ENCODE assay signal across 9 cellular contexts in the genomic region with DNA sequence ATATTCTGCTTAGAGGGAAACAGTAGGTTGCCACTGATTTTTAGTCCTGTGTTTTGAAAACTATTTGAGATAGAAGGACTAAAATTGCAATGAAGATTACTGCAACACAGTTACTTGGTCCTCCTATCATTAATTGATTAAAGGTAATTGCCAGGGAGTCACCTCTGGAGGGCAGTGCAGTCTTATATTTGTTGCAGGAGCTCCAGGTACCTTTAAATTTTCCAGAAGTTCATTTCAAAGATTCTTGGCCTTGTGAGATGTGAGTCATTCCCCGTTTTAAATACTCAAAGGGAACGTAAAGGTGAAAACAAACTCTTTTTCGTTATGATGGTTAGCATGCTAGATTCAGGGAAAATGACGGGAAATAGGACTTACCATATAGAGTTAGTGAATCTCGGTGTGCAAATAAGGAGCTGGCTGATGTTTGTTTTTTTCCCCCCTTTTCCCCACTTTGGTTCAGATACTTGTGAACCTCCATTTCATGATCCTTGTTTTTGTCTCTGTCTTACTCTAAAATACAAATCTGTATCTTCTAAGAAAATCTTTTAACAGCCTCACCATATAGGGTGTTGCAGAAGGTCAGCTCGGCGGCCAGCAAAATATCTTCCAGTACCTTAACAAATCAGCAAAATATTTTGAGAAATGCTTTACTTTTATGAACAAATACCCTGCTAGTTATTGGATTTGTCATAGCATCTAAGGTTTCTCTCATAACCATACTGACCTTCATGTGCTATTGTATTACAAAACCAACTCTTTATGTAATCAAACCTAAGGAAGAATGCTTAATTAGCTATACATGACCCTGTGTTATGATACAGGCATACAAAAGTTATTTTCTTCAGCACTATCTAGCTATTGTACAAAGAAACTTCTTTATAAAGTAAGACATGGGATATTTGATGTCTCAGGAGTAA.
DNase-seq lines count a peak whose midpoint lies in the region; TF ChIP-seq lines count a peak whose summit lies in the region.
"Had no signal": no experiment of that assay in that cellular context is flagged by ENCODE, and none has a peak within 500 bp of the region (broad histone marks: within the 10 kb centered on the region; RNA-seq: fewer than 3 reads in every experiment).

No MANE protein-coding gene starts in this region.

- H3K27ac ChIP-seq in MM.1S (ENCODE audit: low read length) (no peak overlapping the region), esophagus squamous epithelium (no peak overlapping the region), neural cell (ENCODE audit: low read length) (no peak overlapping the region)

- peak; percentile 68 for TF ChIP-seq CTCF in MM.1S (IDR thresholded peaks at IDR 0.05; ENCODE audit: low read length)
- peak; percentile 25 to 70 (median 50) for TF ChIP-seq CTCF in esophagus squamous epithelium (IDR thresholded peaks at IDR 0.05)
- TF ChIP-seq CTCF in neural cell (IDR thresholded peaks at IDR 0.05; ENCODE audit: poor library complexity, severe bottlenecking), result peak; percentile 86

- peak; percentile 90 for TF ChIP-seq RAD21 in neural cell (conservative IDR thresholded peaks at IDR 0.05)

- no peak overlapping the region for H2AFZ ChIP-seq in MM.1S (ENCODE audit: low read length)
- no peak overlapping the region for H2AFZ ChIP-seq in neural cell (ENCODE audit: low read depth, low read length)

- H3F3A ChIP-seq in MM.1S (ENCODE audit: insufficient read depth, low read length) (no peaks in the 10 kb centered on the region), neural cell (ENCODE audit: insufficient read depth, low read length, poor library complexity, severe bottlenecking) (no peaks in the 10 kb centered on the region)

- DNase-seq in NCI-H187 treated with DMSO at 0.1 percent for 48 hours (lab: John Stamatoyannopoulos, UW) (peak; percentile 23), NCI-H187 (lab: John Stamatoyannopoulos, UW) (no peak), H7 (peak; percentile 5), MM.1S (peak; percentile 65), SK-N-DZ (ENCODE audit: low spot score) (peak; percentile 63), esophagus squamous epithelium (lab: John Stamatoyannopoulos, UW) (no peak)
- no peak for DNase-seq in stimulated activated CD4-positive, alpha-beta T cell treated with anti-CD3 and anti-CD28 coated beads, Interleukin-4, amount 100 ng/mL, for 4 hours
- DNase-seq: activated naive CD8-positive, alpha-beta T cell treated with anti-CD3 and anti-CD28 coated beads, Interleukin-2, amount 10 ng/mL, durations not matched to agents 7 days and 5 days had no signal

- H3K27me3 ChIP-seq in H7 (ENCODE audit: control insufficient read depth, insufficient read depth, low read length) (no peaks in the 10 kb centered on the region), MM.1S (replicated peaks; ENCODE audit: insufficient read depth, low read length) (no peaks in the 10 kb centered on the region), esophagus squamous epithelium (no peaks in the 10 kb centered on the region), neural cell (ENCODE audit: insufficient read depth, low read depth, low read length) (no peaks in the 10 kb centered on the region)

- no peaks in the 10 kb centered on the region for H3K79me2 ChIP-seq in MM.1S (ENCODE audit: low read length)
- H3K79me2 ChIP-seq in neural cell (replicated peaks; ENCODE audit: insufficient read depth, low read length), result no peaks in the 10 kb centered on the region

- no peak overlapping the region for H3K9ac ChIP-seq in MM.1S (ENCODE audit: low read length)
- H3K9ac ChIP-seq in neural cell (ENCODE audit: low read length), result no peak overlapping the region

- intact Hi-C loops in esophagus squamous epithelium (cut with DNase I), result loop anchor here (5.0 kb wide), 1 partner anchor 220 kb away; no protein-coding TSS in a partner anchor

- no peaks in the 10 kb centered on the region for H4K20me1 ChIP-seq in MM.1S (ENCODE audit: insufficient read depth, low read length)
- H4K20me1 ChIP-seq in neural cell (ENCODE audit: insufficient read depth), result no peaks in the 10 kb centered on the region

- H3K9me3 ChIP-seq in MM.1S (replicated peaks; ENCODE audit: insufficient read depth, low read length) (no peaks in the 10 kb centered on the region), esophagus squamous epithelium (no peaks in the 10 kb centered on the region), neural cell (ENCODE audit: low read length) (no peaks in the 10 kb centered on the region)

- TF ChIP-seq POLR2A in esophagus squamous epithelium (IDR thresholded peaks at IDR 0.05), result no peak

- WGBS in esophagus squamous epithelium, 2 donors, result 50% methylated on average over 7 of the region's 7 CpGs

- H3K4me3 ChIP-seq in H7 (ENCODE audit: insufficient read depth, low read depth, low read length) (no peak overlapping the region), MM.1S (ENCODE audit: low read length) (no peak overlapping the region), esophagus squamous epithelium (no peak overlapping the region), neural cell (ENCODE audit: low read length) (no peak overlapping the region)

- H3K36me3 ChIP-seq in H7 (replicated peaks; ENCODE audit: control insufficient read depth, insufficient read depth, low read length) (no peaks in the 10 kb centered on the region), MM.1S (replicated peaks; ENCODE audit: insufficient read depth, low read length) (no peaks in the 10 kb centered on the region), esophagus squamous epithelium (no peaks in the 10 kb centered on the region), neural cell (ENCODE audit: insufficient read depth, low read length) (no peaks in the 10 kb centered on the region)

- TF ChIP-seq EP300 in neural cell (conservative IDR thresholded peaks at IDR 0.05; ENCODE audit: poor library complexity, severe bottlenecking), result no peak

- H3K4me2 ChIP-seq in MM.1S (ENCODE audit: low read depth, low read length), result no peak overlapping the region
- no peak overlapping the region for H3K4me2 ChIP-seq in neural cell (ENCODE audit: low read length)

- peaks cover 10% of the 10 kb centered on the region for H3K4me1 ChIP-seq in MM.1S (ENCODE audit: low read length)
- peaks cover 0 to 5% (median 0%) of the 10 kb centered on the region in 3 donors for H3K4me1 ChIP-seq in esophagus squamous epithelium

- no peaks in the 10 kb centered on the region for H3K9me2 ChIP-seq in MM.1S (replicated peaks; ENCODE audit: insufficient read depth, low read length)
- H3K9me2 ChIP-seq in neural cell (ENCODE audit: insufficient read depth, low read length), result no peaks in the 10 kb centered on the region

TF ChIP-seq in neural cell, 6 proteins besides CTCF, POLR2A, EP300 and RAD21:
- TF ChIP-seq TAF1 (IDR thresholded peaks at IDR 0.05; ENCODE audit: low read depth), result no peak
- TF ChIP-seq SMC3 (conservative IDR thresholded peaks at IDR 0.05; ENCODE audit: poor library complexity), result peak; percentile 86
- no peak for TF ChIP-seq MXI1 (conservative IDR thresholded peaks at IDR 0.05; ENCODE audit: poor library complexity, severe bottlenecking)
- no peak for TF ChIP-seq EZH2 (IDR thresholded peaks at IDR 0.05; ENCODE audit: borderline replicate concordance, insufficient read depth, low read length, poor library complexity, severe bottlenecking)
- TF ChIP-seq, protein P1, sequence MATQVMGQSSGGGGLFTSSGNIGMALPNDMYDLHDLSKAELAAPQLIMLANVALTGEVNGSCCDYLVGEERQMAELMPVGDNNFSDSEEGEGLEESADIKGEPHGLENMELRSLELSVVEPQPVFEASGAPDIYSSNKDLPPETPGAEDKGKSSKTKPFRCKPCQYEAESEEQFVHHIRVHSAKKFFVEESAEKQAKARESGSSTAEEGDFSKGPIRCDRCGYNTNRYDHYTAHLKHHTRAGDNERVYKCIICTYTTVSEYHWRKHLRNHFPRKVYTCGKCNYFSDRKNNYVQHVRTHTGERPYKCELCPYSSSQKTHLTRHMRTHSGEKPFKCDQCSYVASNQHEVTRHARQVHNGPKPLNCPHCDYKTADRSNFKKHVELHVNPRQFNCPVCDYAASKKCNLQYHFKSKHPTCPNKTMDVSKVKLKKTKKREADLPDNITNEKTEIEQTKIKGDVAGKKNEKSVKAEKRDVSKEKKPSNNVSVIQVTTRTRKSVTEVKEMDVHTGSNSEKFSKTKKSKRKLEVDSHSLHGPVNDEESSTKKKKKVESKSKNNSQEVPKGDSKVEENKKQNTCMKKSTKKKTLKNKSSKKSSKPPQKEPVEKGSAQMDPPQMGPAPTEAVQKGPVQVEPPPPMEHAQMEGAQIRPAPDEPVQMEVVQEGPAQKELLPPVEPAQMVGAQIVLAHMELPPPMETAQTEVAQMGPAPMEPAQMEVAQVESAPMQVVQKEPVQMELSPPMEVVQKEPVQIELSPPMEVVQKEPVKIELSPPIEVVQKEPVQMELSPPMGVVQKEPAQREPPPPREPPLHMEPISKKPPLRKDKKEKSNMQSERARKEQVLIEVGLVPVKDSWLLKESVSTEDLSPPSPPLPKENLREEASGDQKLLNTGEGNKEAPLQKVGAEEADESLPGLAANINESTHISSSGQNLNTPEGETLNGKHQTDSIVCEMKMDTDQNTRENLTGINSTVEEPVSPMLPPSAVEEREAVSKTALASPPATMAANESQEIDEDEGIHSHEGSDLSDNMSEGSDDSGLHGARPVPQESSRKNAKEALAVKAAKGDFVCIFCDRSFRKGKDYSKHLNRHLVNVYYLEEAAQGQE (IDR thresholded peaks at IDR 0.05; ENCODE audit: borderline replicate concordance), result no peak
- TF ChIP-seq POLR2AphosphoS5 (IDR thresholded peaks at IDR 0.05), result no peak
TF ChIP-seq in neural cell: peak in this region for 1.

Comparison
In these comparisons a context has a peak if more than half of its experiments do, and no peak if none do; other contexts are left out.
1. DNase-seq: peak in NCI-H187 treated with DMSO at 0.1 percent for 48 hours (single experiment), H7 (single experiment), MM.1S (single experiment) and SK-N-DZ (single experiment); none in NCI-H187 (0 of 2), esophagus squamous epithelium (single experiment) and stimulated activated CD4-positive, alpha-beta T cell treated with anti-CD3 and anti-CD28 coated beads, Interleukin-4, amount 100 ng/mL, for 4 hours (0 of 2).
2. Peak in every context shown above with its lines, with median percentiles within 50 percentile points of each other: CTCF ChIP-seq.